In genomic region chr14:49908433-49908782, GRCh38 we compare ENCODE assay signal across 12 cellular contexts. TPM values are rescaled to one million over a fixed set of nuclear protein-coding genes. Genes with fewer than 3 reads are reported as not detected.
DNase-seq lines count a peak whose midpoint lies in the region; ATAC-seq, FAIRE-seq and TF ChIP-seq lines count a peak whose summit lies in the region.
"Had no signal": no experiment of that assay in that cellular context is flagged by ENCODE, and none has a peak within 500 bp of the region (broad histone marks: within the 10 kb centered on the region; RNA-seq: fewer than 3 reads in every experiment).

No MANE protein-coding gene starts in this region.

- H3K4me3 ChIP-seq in left ventricle myocardium inferior = no peak overlapping the region
- H3K4me3 ChIP-seq in keratinocyte (ENCODE audit: control insufficient read depth in 2 of 3, extremely low read depth in 1 of 3, insufficient read depth in 2 of 3, low read depth in 1 of 3, low read length in 3 of 3) = no peak overlapping the region
- no peak overlapping the region for H3K4me3 ChIP-seq in vagina

- no peak overlapping the region for H2BK120ac ChIP-seq in H9 (ENCODE audit: low read depth, low read length, poor library complexity, severe bottlenecking)

- no peak overlapping the region for H2BK15ac ChIP-seq in H9 (ENCODE audit: low read depth, low read length)

- H3K27ac ChIP-seq in left ventricle myocardium inferior (replicated peaks) = peak overlapping the region; percentile 34
- H3K27ac ChIP-seq in keratinocyte (ENCODE audit: control insufficient read depth, insufficient read depth, low read length) = peak overlapping the region; percentile 98
- peak overlapping the region; percentile 59 for H3K27ac ChIP-seq in vagina
- H3K27ac ChIP-seq in H9 (ENCODE audit: insufficient read length, low read depth, low read length) = no peak overlapping the region

- POLR2A ChIA-PET in activated naive CD8-positive, alpha-beta T cell treated with anti-CD3 and anti-CD28 coated beads, Interleukin-2, amount 10 ng/mL, durations not matched to agents 7 days and 5 days (lab: Charles Lee) = interaction anchor here (0.6 to 3.9 kb wide), 5 partner anchors 12 to 330 kb away, joined by 3 to 23 read pairs (median 5); no protein-coding TSS in a partner anchor

- H3K79me2 ChIP-seq in keratinocyte (ENCODE audit: control insufficient read depth, insufficient read depth, low read length) = no peaks in the 10 kb centered on the region
- no peaks in the 10 kb centered on the region for H3K79me2 ChIP-seq in H9 (ENCODE audit: insufficient read depth, low read length)

- H3K9me1 ChIP-seq in keratinocyte (ENCODE audit: control insufficient read depth, extremely low read depth, insufficient read depth, low read length) = no peaks in the 10 kb centered on the region

- H3K9ac ChIP-seq in keratinocyte (ENCODE audit: control insufficient read depth, extremely low read depth, insufficient read depth, low read length) = peak overlapping the region; percentile 74
- H3K9ac ChIP-seq in H9 (ENCODE audit: extremely low read depth, insufficient read length, low read length) = no peak overlapping the region

- H4K20me1 ChIP-seq in keratinocyte (ENCODE audit: control insufficient read depth, extremely low read depth, insufficient read depth, low read length) (no peaks in the 10 kb centered on the region), H9 (ENCODE audit: control insufficient read depth, insufficient read depth, insufficient read length) (no peaks in the 10 kb centered on the region)

- no peak for TF ChIP-seq POLR2A in vagina (IDR thresholded peaks at IDR 0.05)

- H3K18ac ChIP-seq in H9 (ENCODE audit: insufficient read length, low read depth, low read length) = no peak overlapping the region

- no peak overlapping the region for H3K56ac ChIP-seq in H9 (ENCODE audit: insufficient read length, low read depth, low read length)

- no peak overlapping the region for H2BK20ac ChIP-seq in H9 (ENCODE audit: low read depth, low read length, poor library complexity, severe bottlenecking)

- H3K23ac ChIP-seq in H9 (ENCODE audit: insufficient read length, low read depth, low read length) = no peak overlapping the region

- H3K27me3 ChIP-seq in left ventricle myocardium inferior (ENCODE audit: low read depth) = no peaks in the 10 kb centered on the region
- H3K27me3 ChIP-seq in keratinocyte (ENCODE audit: control insufficient read depth, extremely low read depth, insufficient read depth, low read length) = no peaks in the 10 kb centered on the region
- H3K27me3 ChIP-seq in vagina = no peaks in the 10 kb centered on the region
- H3K27me3 ChIP-seq in H9 (ENCODE audit: insufficient read depth, low read length) = no peaks in the 10 kb centered on the region

- H3K79me1 ChIP-seq in H9 (ENCODE audit: insufficient read depth, low read depth, low read length, poor library complexity, severe bottlenecking) = no peaks in the 10 kb centered on the region

- H3K9me3 ChIP-seq in left ventricle myocardium inferior (replicated peaks) (no peaks in the 10 kb centered on the region), keratinocyte (ENCODE audit: control insufficient read depth, low read depth, low read length) (no peaks in the 10 kb centered on the region), vagina (no peaks in the 10 kb centered on the region), H9 (ENCODE audit: control insufficient read depth, low read depth, low read length) (no peaks in the 10 kb centered on the region)

- H3K27me3 Mint-ChIP-seq in activated naive CD8-positive, alpha-beta T cell treated with anti-CD3 and anti-CD28 coated beads, Interleukin-2, amount 10 ng/mL, durations not matched to agents 7 days and 5 days = no peaks in the 10 kb centered on the region
- H3K27me3 Mint-ChIP-seq in H9 (ENCODE audit: low read depth) = no peaks in the 10 kb centered on the region

- H3K36me3 ChIP-seq in left ventricle myocardium inferior (no peaks in the 10 kb centered on the region), keratinocyte (ENCODE audit: control insufficient read depth in 2 of 2, extremely low read depth in 1 of 2, insufficient read depth in 2 of 2, low read length in 2 of 2) (no peaks in the 10 kb centered on the region), vagina (no peaks in the 10 kb centered on the region)

- ATAC-seq in Right ventricle myocardium superior (ENCODE audit: poor library complexity) = no peak
- no peak for ATAC-seq in activated naive CD8-positive, alpha-beta T cell treated with anti-CD3 and anti-CD28 coated beads, Interleukin-2, amount 10 ng/mL, durations not matched to agents 7 days and 5 days (ENCODE audit: low read depth)

- no peak for FAIRE-seq in keratinocyte (lab: Jason Lieb, UNC)

- H3K4me1 Mint-ChIP-seq in activated naive CD8-positive, alpha-beta T cell treated with anti-CD3 and anti-CD28 coated beads, Interleukin-2, amount 10 ng/mL, durations not matched to agents 7 days and 5 days = peaks cover 37% of the 10 kb centered on the region
- H3K4me1 Mint-ChIP-seq in H9 = peaks cover 9% of the 10 kb centered on the region in 2 experiments
- H3K4me1 Mint-ChIP-seq: endodermal cell had no signal

- H4K8ac ChIP-seq in H9 (replicated peaks; ENCODE audit: insufficient read length, low read depth, low read length) = no peak overlapping the region

- dilution Hi-C loops in keratinocyte (cut with MboI; ENCODE audit: extremely low pct_ligation_motif_present, low sequenced_read_pairs) = no loop called here

- H2AFZ ChIP-seq in keratinocyte (ENCODE audit: control insufficient read depth, low read length) (no peak overlapping the region), H9 (ENCODE audit: low read length) (no peak overlapping the region)

- no CpG with 5 or more reads among the region's 1 CpG for WGBS in H9 (ENCODE audit: extremely low coverage, insufficient read length, low lambda C conversion rate)

- no peak overlapping the region for H4K91ac ChIP-seq in H9 (ENCODE audit: insufficient read length, low read depth, low read length)

- peaks cover 2% of the 10 kb centered on the region for H3K9me3 Mint-ChIP-seq in activated naive CD8-positive, alpha-beta T cell treated with anti-CD3 and anti-CD28 coated beads, Interleukin-2, amount 10 ng/mL, durations not matched to agents 7 days and 5 days
- no peaks in the 10 kb centered on the region; a peak in 1 of 5 replicates for H3K9me3 Mint-ChIP-seq in H9
- H3K9me3 Mint-ChIP-seq: endodermal cell had no signal

- H4K5ac ChIP-seq in H9 (ENCODE audit: insufficient read length, low read depth, low read length) = no peak overlapping the region

- H3K36me3 Mint-ChIP-seq in activated naive CD8-positive, alpha-beta T cell treated with anti-CD3 and anti-CD28 coated beads, Interleukin-2, amount 10 ng/mL, durations not matched to agents 7 days and 5 days = peaks cover 7% of the 10 kb centered on the region
- H3K36me3 Mint-ChIP-seq in H9 (ENCODE audit: insufficient read depth in 1 of 3, low read depth in 3 of 3) = no peaks in the 10 kb centered on the region

- peak overlapping the region; percentile 88 for H3K4me2 ChIP-seq in keratinocyte (ENCODE audit: control insufficient read depth, extremely low read depth, insufficient read depth, low read depth, low read length)
- H3K4me2 ChIP-seq in H9 (ENCODE audit: insufficient read depth, insufficient read length, low read length) = no peak overlapping the region

- H3K23me2 ChIP-seq in H9 (ENCODE audit: insufficient read length, low read depth, low read length, poor library complexity, severe bottlenecking) = no peaks in the 10 kb centered on the region

- H3K4me3 Mint-ChIP-seq in activated naive CD8-positive, alpha-beta T cell treated with anti-CD3 and anti-CD28 coated beads, Interleukin-2, amount 10 ng/mL, durations not matched to agents 7 days and 5 days = peak overlapping the region; percentile 50
- H3K4me3 Mint-ChIP-seq in H9 = no peak overlapping the region
- H3K4me3 Mint-ChIP-seq: endodermal cell had no signal

- no peak overlapping the region for H2BK5ac ChIP-seq in H9 (ENCODE audit: insufficient read length, low read length)

- H3T11ph ChIP-seq in H9 (ENCODE audit: low read length) = no peak overlapping the region

- TF ChIP-seq CTCF in left ventricle myocardium inferior (IDR thresholded peaks at IDR 0.05; ENCODE audit: borderline replicate concordance) = no peak
- no peak for TF ChIP-seq CTCF in keratinocyte (optimal IDR thresholded peaks at IDR 0.05 in 1 of 3, IDR thresholded peaks at IDR 0.05 in 1 of 3, conservative IDR thresholded peaks at IDR 0.05 in 1 of 3; ENCODE audit: extremely low read depth in 1 of 3, insufficient read depth in 2 of 3, low read length in 3 of 3)
- TF ChIP-seq CTCF in vagina (IDR thresholded peaks at IDR 0.05) = no peak
- TF ChIP-seq CTCF in H9 (conservative IDR thresholded peaks at IDR 0.05) = no peak

- no peak overlapping the region for H2AK5ac ChIP-seq in H9 (ENCODE audit: insufficient read length, low read length)

- no peak overlapping the region for H3K14ac ChIP-seq in H9 (ENCODE audit: insufficient read depth, low read length)

- intact Hi-C loops in left ventricle myocardium inferior (cut with micrococcal nuclease) = no loop called here
- intact Hi-C loops in Right ventricle myocardium superior (cut with DNase I) = no loop called here
- intact Hi-C loops in vagina (cut with DNase I) = no loop called here

- no peak overlapping the region for H2BK12ac ChIP-seq in H9 (ENCODE audit: insufficient read length, low read depth, low read length)

- H3K4me1 ChIP-seq in left ventricle myocardium inferior (peaks cover 10% of the 10 kb centered on the region), keratinocyte (ENCODE audit: control insufficient read depth, extremely low read depth, insufficient read depth, low read length) (peaks cover 32% of the 10 kb centered on the region), vagina (peaks cover 39% of the 10 kb centered on the region), H9 (ENCODE audit: insufficient read depth, low read length) (no peaks in the 10 kb centered on the region)

- H3K27ac Mint-ChIP-seq in activated naive CD8-positive, alpha-beta T cell treated with anti-CD3 and anti-CD28 coated beads, Interleukin-2, amount 10 ng/mL, durations not matched to agents 7 days and 5 days = peak overlapping the region; percentile 67
- no peak overlapping the region for H3K27ac Mint-ChIP-seq in H9
- H3K27ac Mint-ChIP-seq: endodermal cell had no signal

- H3K4ac ChIP-seq in H9 (ENCODE audit: low read depth, low read length) = no peak overlapping the region

- DNase-seq in left ventricle myocardium inferior (no peak), Right ventricle myocardium superior (no peak), keratinocyte (ENCODE audit: low read depth, low spot score) (no peak), vagina (ENCODE audit: extremely low spot score in 2 of 2) (no peak), H9 (no peak), NCI-H146 (lab: John Stamatoyannopoulos, UW) (no peak)
- no peak for DNase-seq in activated naive CD8-positive, alpha-beta T cell treated with anti-CD3 and anti-CD28 coated beads, Interleukin-2, amount 10 ng/mL, durations not matched to agents 7 days and 5 days
- no peak for DNase-seq in NK-92 treated with Interleukin-12 subunit alpha and Interleukin-12 subunit beta, amount 100 ng/mL, for 24 hours (lab: John Stamatoyannopoulos, UW)
- DNase-seq: anterior cingulate cortex, endodermal cell, H7, NCI-H2029 treated with DMSO at 0.1 percent for 48 hours had no signal

RNA-seq across cellular contexts. Expression of gene ARF6, which starts 15.5 kb away (rescaled TPM):
- 24.4 TPM for total RNA-seq in left ventricle myocardium inferior
- total RNA-seq in Right ventricle myocardium superior = 23.8 TPM
- 100 to 1,000 TPM; 162 to 169 TPM for total RNA-seq in activated naive CD8-positive, alpha-beta T cell treated with anti-CD3 and anti-CD28 coated beads, Interleukin-2, amount 10 ng/mL, durations not matched to agents 7 days and 5 days
- polyA plus RNA-seq in keratinocyte = 33.1 to 65.0 TPM (median 53.4 TPM) in 3 replicates
- polyA plus RNA-seq in keratinocyte (2011; ENCODE audit: low read depth) = 98.0 TPM
- 42.6 and 47.5 TPM in 2 replicates for polyA plus RNA-seq in keratinocyte (2011; cell fraction: cytosol; rRNA removed)
- polyA plus RNA-seq in keratinocyte (2011; cell fraction: nucleus; rRNA removed) = 32.9 and 33.8 TPM in 2 replicates
- 76.5 and 84.7 TPM in 2 replicates for polyA plus RNA-seq in keratinocyte (2012; ENCODE audit: low replicate concordance)
- polyA minus RNA-seq in keratinocyte = 41.0 to 92.7 TPM (median 49.6 TPM) in 3 replicates
- 44.9 TPM for polyA minus RNA-seq in keratinocyte (2011; cell fraction: cytosol; rRNA and poly(A)+ RNA removed)
- polyA minus RNA-seq in keratinocyte (2011; cell fraction: nucleus; rRNA and poly(A)+ RNA removed) = 16.6 and 25.8 TPM in 2 replicates
- 48.6 TPM for total RNA-seq in vagina
- 49.2 and 51.0 TPM in 2 replicates for total RNA-seq in H9 (2021)

RNA-seq across cellular contexts. Expression of gene NEMF, which starts 55.8 kb away (rescaled TPM):
- total RNA-seq in left ventricle myocardium inferior (52.7 TPM), Right ventricle myocardium superior (44.5 TPM), vagina (77.8 TPM), H9 (2021) (54.3 and 57.4 TPM in 2 replicates)
- total RNA-seq in activated naive CD8-positive, alpha-beta T cell treated with anti-CD3 and anti-CD28 coated beads, Interleukin-2, amount 10 ng/mL, durations not matched to agents 7 days and 5 days = 10 to 100 TPM; 90.1 to 91.1 TPM
- polyA plus RNA-seq in keratinocyte = 25.7 to 55.1 TPM (median 35.8 TPM) in 3 replicates
- 138 TPM for polyA plus RNA-seq in keratinocyte (2011; ENCODE audit: low read depth)
- 17.6 and 29.0 TPM in 2 replicates for polyA plus RNA-seq in keratinocyte (2011; cell fraction: cytosol; rRNA removed)
- 62.6 and 76.4 TPM in 2 replicates for polyA plus RNA-seq in keratinocyte (2011; cell fraction: nucleus; rRNA removed)
- polyA plus RNA-seq in keratinocyte (2012; ENCODE audit: low replicate concordance) = 28.4 and 40.4 TPM in 2 replicates
- polyA minus RNA-seq in keratinocyte = 12.7 to 89.0 TPM (median 74.1 TPM) in 3 replicates
- 23.8 TPM for polyA minus RNA-seq in keratinocyte (2011; cell fraction: cytosol; rRNA and poly(A)+ RNA removed)
- polyA minus RNA-seq in keratinocyte (2011; cell fraction: nucleus; rRNA and poly(A)+ RNA removed) = 70.6 and 125 TPM in 2 replicates
